12 cellular contexts compared by ENCODE assay signal in genomic region chr12:6322352-6322751, GRCh38. TPM values are rescaled to one million over a fixed set of nuclear protein-coding genes. Genes with fewer than 3 reads are reported as not detected.
DNase-seq lines count a peak whose midpoint lies in the region; ATAC-seq, FAIRE-seq and TF ChIP-seq lines count a peak whose summit lies in the region.
"Had no signal": no experiment of that assay in that cellular context is flagged by ENCODE, and none has a peak within 500 bp of the region (broad histone marks: within the 10 kb centered on the region; RNA-seq: fewer than 3 reads in every experiment).

No MANE protein-coding gene starts in this region.

- no peaks in the 10 kb centered on the region for H3K79me2 ChIP-seq in HepG2 (ENCODE audit: insufficient read depth, low read length)

- H3K27ac Mint-ChIP-seq in WTC11, result peak overlapping the region; percentile 98
- H3K27ac Mint-ChIP-seq: memory B cell had no signal

- H3K4me3 ChIP-seq in HEK293 (ENCODE audit: low read depth, low read length) (no peak overlapping the region), HepG2 (replicated peaks in 1 of 3; ENCODE audit: insufficient read depth in 1 of 3, low read depth in 2 of 3, low read length in 3 of 3) (no peak overlapping the region), stomach (no peak overlapping the region)

- TF ChIP-seq POLR2A in HepG2 (IDR thresholded peaks at IDR 0.05; ENCODE audit: insufficient read depth in 1 of 2, low read depth in 2 of 2, low read length in 2 of 2) (no peak), stomach (IDR thresholded peaks at IDR 0.05) (no peak)

- no peaks in the 10 kb centered on the region for H3K27me3 ChIP-seq in HepG2 (ENCODE audit: control insufficient read depth in 1 of 2, insufficient read depth in 2 of 2, low read length in 2 of 2)
- H3K27me3 ChIP-seq in stomach, result no peaks in the 10 kb centered on the region

- no peak overlapping the region for H3K4me2 ChIP-seq in HepG2 (ENCODE audit: low read depth, low read length)

- H3K27ac ChIP-seq in HEK293 (ENCODE audit: extremely low read depth, low read depth, low read length) (no peak overlapping the region), HepG2 (ENCODE audit: extremely low read length, insufficient read depth, low read length) (peak overlapping the region; percentile 37), stomach (peak overlapping the region; percentile 16 to 99 (median 95))

- H3K4me1 ChIP-seq in HEK293 (ENCODE audit: control insufficient read depth, insufficient read depth, low read length) (peaks cover 11% of the 10 kb centered on the region), HepG2 (ENCODE audit: insufficient read depth, low read length) (peaks cover 46% of the 10 kb centered on the region), stomach (peaks cover 50 to 57% (median 55%) of the 10 kb centered on the region in 4 donors)

- H3K36me3 ChIP-seq in HEK293 (ENCODE audit: control insufficient read depth in 2 of 2, insufficient read depth in 1 of 2, low read length in 2 of 2) (no peaks in the 10 kb centered on the region), HepG2 (replicated peaks in 1 of 2; ENCODE audit: control insufficient read depth in 1 of 2, insufficient read depth in 2 of 2, low read length in 2 of 2) (peaks cover 2 to 28% of the 10 kb centered on the region in 2 experiments; a peak in 3 of 5 replicates), stomach (peaks cover 0 to 19% (median 10%) of the 10 kb centered on the region in 4 donors)

- no peaks in the 10 kb centered on the region for H3K9me3 Mint-ChIP-seq in WTC11
- H3K9me3 Mint-ChIP-seq: memory B cell had no signal

- POLR2A ChIA-PET in HEK293 (lab: Yijun Ruan, JAX), result interaction anchor here (1.7 to 1.9 kb wide), 2 partner anchors 14 to 49 kb away, joined by 3 to 16 read pairs; no protein-coding TSS in a partner anchor
- POLR2A ChIA-PET in WTC11 (lab: Charles Lee), result interaction anchor here (1.0 to 1.6 kb wide), 3 partner anchors 14 to 53 kb away, joined by 3 to 6 read pairs (median 4); partner anchors contain the start of gene SCNN1A
- POLR2A ChIA-PET in HepG2 (lab: Yijun Ruan, JAX), result interaction anchor here (0.6 to 4.4 kb wide), 13 partner anchors 9 to 148 kb away, joined by 3 to 62 read pairs (median 5); partner anchors contain the start of genes LTBR, PLEKHG6 and VAMP1

- TSS peak; percentile 17 for BruUV-seq in HepG2 (replicated peaks; lab: Mats Ljungman, UMichigan)

- CTCF ChIA-PET in HEK293 (lab: Yijun Ruan, JAX) (interaction anchor here (0.9 to 2.0 kb wide), 9 partner anchors 9 to 147 kb away, joined by 3 to 13 read pairs (median 5); partner anchors contain the start of gene TNFRSF1A), WTC11 (lab: Charles Lee) (interaction anchor here (0.5 to 2.6 kb wide), 22 partner anchors 10 to 623 kb away, joined by 3 to 19 read pairs (median 6); partner anchors contain the start of genes TNFRSF1A and VAMP1), HepG2 (lab: Yijun Ruan, JAX; ENCODE audit: low intra/inter-chr PET ratio, low total read pairs) (interaction anchor here (1.7 kb wide), 1 partner anchor 45 kb away, joined by 7 read pairs; no protein-coding TSS in a partner anchor)

- ATAC-seq in WTC11 (no peak), HepG2 (no peak), GM18909 (IDR thresholded peaks at IDR 0.05; ENCODE audit: poor library complexity, unreplicated experiment) (no peak), HG02763 (IDR thresholded peaks at IDR 0.05; ENCODE audit: unreplicated experiment) (no peak)

- intact Hi-C loops in HepG2 (cut with micrococcal nuclease; ENCODE audit: unreplicated experiment) (no loop called here), stomach (cut with DNase I; ENCODE audit: low total_unique reads) (loop anchor here (10.0 kb wide), 1 partner anchor 142 kb away; no protein-coding TSS in a partner anchor)

- no peak for TF ChIP-seq RAD21 in HepG2 (CRISPR knock-in tag; IDR thresholded peaks at IDR 0.05)

- H3K9me3 ChIP-seq in HEK293 (ENCODE audit: control insufficient read depth, insufficient read depth, low read depth, low read length) (no peaks in the 10 kb centered on the region), HepG2 (ENCODE audit: low read length) (no peaks in the 10 kb centered on the region), stomach (no peaks in the 10 kb centered on the region)

- H3K4me1 Mint-ChIP-seq in WTC11, result peaks cover 63% of the 10 kb centered on the region

- H2AFZ ChIP-seq in HepG2 (ENCODE audit: low read length), result no peak overlapping the region

- no peak for FAIRE-seq in HepG2 (lab: Jason Lieb, UNC)

- H3K4me3 Mint-ChIP-seq in WTC11, result peak overlapping the region; percentile 62; the same call in 1 of the 2 replicates
- H3K4me3 Mint-ChIP-seq: memory B cell had no signal

- H3K27me3 Mint-ChIP-seq in WTC11 (ENCODE audit: low read depth), result no peaks in the 10 kb centered on the region

- peaks cover 35% of the 10 kb centered on the region for H3K36me3 Mint-ChIP-seq in WTC11
- H3K36me3 Mint-ChIP-seq: memory B cell had no signal

- no peaks in the 10 kb centered on the region for H4K20me1 ChIP-seq in HepG2 (ENCODE audit: insufficient read depth, low read length)

- no peak for TF ChIP-seq CTCF in HEK293 (tag by site-specific recombination; IDR thresholded peaks at IDR 0.05)
- TF ChIP-seq CTCF in WTC11 (IDR thresholded peaks at IDR 0.05), result no peak
- no peak for TF ChIP-seq CTCF in HepG2 (CRISPR knock-in tag; IDR thresholded peaks at IDR 0.05)
- TF ChIP-seq CTCF in stomach (IDR thresholded peaks at IDR 0.05), result no peak

- H3K9ac ChIP-seq in HepG2 (ENCODE audit: insufficient read depth, low read depth, low read length), result peak overlapping the region; percentile 18; the same call in 1 of the 2 replicates

- in situ Hi-C loops in HepG2 (cut with HindIII; ENCODE audit: extremely low pct_ligation_motif_present, low pct_unique_long_range_greater_than_20kb), result no loop called here

- TF ChIP-seq EP300 in HepG2 (IDR thresholded peaks at IDR 0.05; ENCODE audit: low read depth in 2 of 2, low read length in 2 of 2) (no peak), HepG2 (CRISPR knock-in tag; IDR thresholded peaks at IDR 0.05; ENCODE audit: borderline replicate concordance) (no peak), stomach (IDR thresholded peaks at IDR 0.05) (no peak)

- 95% methylated on average over 4 of the region's 4 CpGs for WGBS in HepG2 (ENCODE audit: low lambda C conversion rate)
- WGBS in stomach, 5 donors, result 66 to 80% (median 69%) methylated on average over 4 of the region's 4 CpGs

- DNase-seq in WTC11 (ENCODE audit: low spot score) (no peak), HepG2 (ENCODE audit: low spot score) (no peak), stomach (no peak), HCEC 1CT (no peak)
- DNase-seq: activated CD4-positive, CD25-positive, alpha-beta regulatory T cell; retina; SIG-M5 had no signal

RNA-seq across cellular contexts. Expression of gene PLEKHG6, which starts 11.9 kb away (rescaled TPM):
- total RNA-seq in WTC11 (2021) (36.8 to 46.4 TPM (median 38.4 TPM) in 3 replicates), HepG2 (2016; rRNA removed; fragmentation: Illumina TruSeq; extraction: Trizol) (13.1 and 18.9 TPM in 2 replicates), stomach (100 to 1,000 TPM in 1 of 5 donors, 10 to 100 TPM in 3, 1 to 10 TPM in 1; 6.4 to 101 (median 16.2) TPM)
- total RNA-seq in HepG2 (2016; cell fraction: cytosol; rRNA removed; fragmentation: Illumina TruSeq; extraction: Trizol; ENCODE audit: low read depth), result 11.1 and 14.7 TPM in 2 replicates
- total RNA-seq in HepG2 (2016; cell fraction: insoluble cytoplasmic fraction; rRNA removed; fragmentation: Illumina TruSeq; extraction: Trizol), result 15.0 and 16.9 TPM in 2 replicates
- total RNA-seq in HepG2 (2016; cell fraction: membrane; rRNA removed; fragmentation: Illumina TruSeq; extraction: Trizol), result 23.7 TPM in 2 replicates
- 15.6 and 19.7 TPM in 2 replicates for total RNA-seq in HepG2 (2016; cell fraction: nucleus; rRNA removed; fragmentation: Illumina TruSeq; extraction: Trizol)
- polyA plus RNA-seq in HepG2 (2011; rRNA removed) (17.0 and 26.8 TPM in 2 replicates), stomach (10 to 100 TPM in 2 of 3 donors, 1 to 10 TPM in 1; 5.9 to 32.3 (median 27.0) TPM)
- 12.8 and 29.8 TPM in 2 replicates for polyA plus RNA-seq in HepG2 (2011; cell fraction: cytosol; rRNA removed)
- polyA plus RNA-seq in HepG2 (2011; cell fraction: nucleus; rRNA removed), result 20.1 and 50.9 TPM in 2 replicates
- 16.4 and 22.2 TPM in 2 replicates for polyA plus RNA-seq in HepG2 (2012)
- 16.0 and 16.1 TPM in 2 replicates for polyA plus RNA-seq in HepG2 (2016; cell fraction: cytosol; fragmentation: Illumina TruSeq; extraction: Trizol; ENCODE audit: low read depth)
- polyA plus RNA-seq in HepG2 (2016; cell fraction: insoluble cytoplasmic fraction; fragmentation: Illumina TruSeq; extraction: Trizol; ENCODE audit: low read depth), result 15.2 and 21.6 TPM in 2 replicates
- polyA plus RNA-seq in HepG2 (2016; cell fraction: membrane; fragmentation: Illumina TruSeq; extraction: Trizol; ENCODE audit: low read depth), result 20.3 and 26.3 TPM in 2 replicates
- 28.0 and 30.9 TPM in 2 replicates for polyA plus RNA-seq in HepG2 (2016; cell fraction: nucleus; fragmentation: Illumina TruSeq; extraction: Trizol; ENCODE audit: insufficient read depth, low read depth)
- polyA minus RNA-seq in HepG2 (2011; rRNA and poly(A)+ RNA removed; ENCODE audit: low replicate concordance), result 0.70 and 23.3 TPM in 2 replicates
- polyA minus RNA-seq in HepG2 (2011; cell fraction: cytosol; rRNA and poly(A)+ RNA removed), result 8.8 and 12.8 TPM in 2 replicates
- 13.3 and 16.5 TPM in 2 replicates for polyA minus RNA-seq in HepG2 (2011; cell fraction: nucleus; rRNA and poly(A)+ RNA removed)
- total RNA-seq: NCI-H460 had no signal

RNA-seq across cellular contexts. Expression of gene TNFRSF1A, which starts 19.5 kb away (rescaled TPM):
- total RNA-seq in WTC11 (2021) (32.3 to 44.1 TPM (median 32.4 TPM) in 3 replicates), HepG2 (2016; rRNA removed; fragmentation: Illumina TruSeq; extraction: Trizol) (21.9 and 41.5 TPM in 2 replicates), stomach (100 to 1,000 TPM in 4 of 5 donors, 10 to 100 TPM in 1; 91.6 to 432 (median 152) TPM)
- 16.3 and 18.0 TPM in 2 replicates for total RNA-seq in HepG2 (2016; cell fraction: cytosol; rRNA removed; fragmentation: Illumina TruSeq; extraction: Trizol; ENCODE audit: low read depth)
- 28.8 and 36.5 TPM in 2 replicates for total RNA-seq in HepG2 (2016; cell fraction: insoluble cytoplasmic fraction; rRNA removed; fragmentation: Illumina TruSeq; extraction: Trizol)
- 19.8 and 22.3 TPM in 2 replicates for total RNA-seq in HepG2 (2016; cell fraction: membrane; rRNA removed; fragmentation: Illumina TruSeq; extraction: Trizol)
- 36.8 and 40.7 TPM in 2 replicates for total RNA-seq in HepG2 (2016; cell fraction: nucleus; rRNA removed; fragmentation: Illumina TruSeq; extraction: Trizol)
- polyA plus RNA-seq in HepG2 (2011; rRNA removed) (41.4 and 61.2 TPM in 2 replicates), stomach (10 to 100 TPM; 35.2 to 64.4 (median 38.5) TPM)
- 53.0 and 53.4 TPM in 2 replicates for polyA plus RNA-seq in HepG2 (2011; cell fraction: cytosol; rRNA removed)
- 67.2 and 67.4 TPM in 2 replicates for polyA plus RNA-seq in HepG2 (2011; cell fraction: nucleus; rRNA removed)
- 40.9 and 56.2 TPM in 2 replicates for polyA plus RNA-seq in HepG2 (2012)
- 5.2 and 6.8 TPM in 2 replicates for polyA plus RNA-seq in HepG2 (2016; cell fraction: cytosol; fragmentation: Illumina TruSeq; extraction: Trizol; ENCODE audit: low read depth)
- 31.8 and 38.4 TPM in 2 replicates for polyA plus RNA-seq in HepG2 (2016; cell fraction: insoluble cytoplasmic fraction; fragmentation: Illumina TruSeq; extraction: Trizol; ENCODE audit: low read depth)
- polyA plus RNA-seq in HepG2 (2016; cell fraction: membrane; fragmentation: Illumina TruSeq; extraction: Trizol; ENCODE audit: low read depth), result 14.3 and 15.5 TPM in 2 replicates
- polyA plus RNA-seq in HepG2 (2016; cell fraction: nucleus; fragmentation: Illumina TruSeq; extraction: Trizol; ENCODE audit: insufficient read depth, low read depth), result 75.7 and 99.5 TPM in 2 replicates
- polyA minus RNA-seq in HepG2 (2011; rRNA and poly(A)+ RNA removed; ENCODE audit: low replicate concordance), result 88.8 and 131 TPM in 2 replicates
- polyA minus RNA-seq in HepG2 (2011; cell fraction: cytosol; rRNA and poly(A)+ RNA removed), result 52.9 and 68.3 TPM in 2 replicates
- 54.3 and 80.4 TPM in 2 replicates for polyA minus RNA-seq in HepG2 (2011; cell fraction: nucleus; rRNA and poly(A)+ RNA removed)

RNA-seq across cellular contexts. Expression of gene SCNN1A, which starts 53.0 kb away (rescaled TPM):
- total RNA-seq in WTC11 (2021), result 97.6 to 108 TPM (median 100 TPM) in 3 replicates
- 0.63 and 1.5 TPM in 2 replicates for total RNA-seq in HepG2 (2016; rRNA removed; fragmentation: Illumina TruSeq; extraction: Trizol)
- total RNA-seq in HepG2 (2016; cell fraction: cytosol; rRNA removed; fragmentation: Illumina TruSeq; extraction: Trizol; ENCODE audit: low read depth), result 0.71 and 1.2 TPM in 2 replicates
- 0.71 and 1.6 TPM in 2 replicates for total RNA-seq in HepG2 (2016; cell fraction: insoluble cytoplasmic fraction; rRNA removed; fragmentation: Illumina TruSeq; extraction: Trizol)
- total RNA-seq in HepG2 (2016; cell fraction: membrane; rRNA removed; fragmentation: Illumina TruSeq; extraction: Trizol), result 0.72 and 0.87 TPM in 2 replicates
- total RNA-seq in HepG2 (2016; cell fraction: nucleus; rRNA removed; fragmentation: Illumina TruSeq; extraction: Trizol), result 1.8 and 5.0 TPM in 2 replicates
- polyA plus RNA-seq in HepG2 (2011; rRNA removed), result 14.6 and 32.8 TPM in 2 replicates
- polyA plus RNA-seq in HepG2 (2011; cell fraction: cytosol; rRNA removed), result 6.1 and 12.5 TPM in 2 replicates
- polyA plus RNA-seq in HepG2 (2011; cell fraction: nucleus; rRNA removed), result 24.9 and 39.4 TPM in 2 replicates
- 17.5 and 19.3 TPM in 2 replicates for polyA plus RNA-seq in HepG2 (2012)
- polyA plus RNA-seq in HepG2 (2016; cell fraction: cytosol; fragmentation: Illumina TruSeq; extraction: Trizol; ENCODE audit: low read depth), result 0.22 and 0.41 TPM in 2 replicates
- 1.0 and 1.6 TPM in 2 replicates for polyA plus RNA-seq in HepG2 (2016; cell fraction: insoluble cytoplasmic fraction; fragmentation: Illumina TruSeq; extraction: Trizol; ENCODE audit: low read depth)
- polyA plus RNA-seq in HepG2 (2016; cell fraction: membrane; fragmentation: Illumina TruSeq; extraction: Trizol; ENCODE audit: low read depth), result 0.66 and 1.1 TPM in 2 replicates
- polyA plus RNA-seq in HepG2 (2016; cell fraction: nucleus; fragmentation: Illumina TruSeq; extraction: Trizol; ENCODE audit: insufficient read depth, low read depth), result 4.0 and 5.1 TPM in 2 replicates
- polyA minus RNA-seq in HepG2 (2011; rRNA and poly(A)+ RNA removed; ENCODE audit: low replicate concordance), result 9.5 and 30.0 TPM in 2 replicates
- 5.9 and 14.3 TPM in 2 replicates for polyA minus RNA-seq in HepG2 (2011; cell fraction: cytosol; rRNA and poly(A)+ RNA removed)
- polyA minus RNA-seq in HepG2 (2011; cell fraction: nucleus; rRNA and poly(A)+ RNA removed), result 10.9 and 24.2 TPM in 2 replicates
- 100 to 1,000 TPM in 4 of 5 donors, 10 to 100 TPM in 1; 63.3 to 486 (median 277) TPM for total RNA-seq in stomach
- polyA plus RNA-seq in stomach, result 10 to 100 TPM; 16.6 to 98.0 (median 47.5) TPM

Comparison
In these comparisons a context has a peak if more than half of its experiments do, and no peak if none do; other contexts are left out.
1. RNA of gene SCNN1A, which starts 53.0 kb away (total RNA-seq): 63.3 to 486 TPM in stomach and 97.6 to 108 TPM in WTC11; 0.63 to 5.0 TPM in HepG2; every median in the first group is over 10 times any median in the second.
2. Of the 63 proteins assayed by ChIP-seq in both HepG2 and HEK293: peak only in HepG2: none; only in HEK293: ATF2 and ZNF629; in both: none; in neither: 61.